In genomic region chr5:21880164-21880563, GRCh38 we compare ENCODE assay signal across 1 cellular context.
A peak's percentile ranks its signal among the peaks of the same experiment; 100 is the strongest.
TF ChIP-seq lines count a peak whose summit lies in the region.

No MANE protein-coding gene starts in this region.

TF ChIP-seq in HEK293, 187 proteins besides CTCF, POLR2A, EP300 and RAD21 (continued from another document):
- TF ChIP-seq ZNF366 (tag by site-specific recombination; conservative IDR thresholded peaks at IDR 0.05), result 0 out of 2 replicates have a peak, but pooled peaks have one; percentile 34
